In genomic region chr5:121380066-121380465, GRCh38 we compare ENCODE assay signal across 4 cellular contexts.
"Had no signal": no experiment of that assay in that cellular context is flagged by ENCODE, and none has a peak within 500 bp of the region (broad histone marks: within the 10 kb centered on the region; RNA-seq: fewer than 3 reads in every experiment).

No MANE protein-coding gene starts in this region.

- DNase-seq: H9, IMR-90 had no signal

- H3K4me3 Mint-ChIP-seq: GM23338, H9 had no signal

- ATAC-seq: GM23338, K562 had no signal

- H3K4me3 ChIP-seq: GM23338, K562 had no signal

- H3K4me2 ChIP-seq: GM23338 had no signal

- H3K9me3 Mint-ChIP-seq: GM23338, H9 had no signal

- H3K27ac Mint-ChIP-seq: GM23338, H9 had no signal
